In the genomic region with DNA sequence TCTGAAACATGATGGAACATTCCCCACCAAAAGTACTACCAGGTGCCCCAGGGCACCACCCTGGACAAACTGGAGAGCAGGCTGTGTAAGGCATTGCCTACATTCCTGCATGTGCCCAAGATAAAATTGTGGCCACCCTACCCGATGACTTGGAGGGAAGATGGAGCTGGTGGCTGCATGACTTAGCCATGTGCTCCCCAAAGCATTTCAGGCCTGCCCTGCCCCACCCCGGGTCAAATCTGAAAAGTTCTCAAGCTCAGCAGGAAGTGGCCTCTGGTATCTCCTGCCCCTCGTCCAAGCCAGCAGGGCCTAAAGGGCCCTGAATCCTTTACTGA, we compare ENCODE assay signal across 15 cellular contexts. TPM values are rescaled to one million over a fixed set of nuclear protein-coding genes. Genes with fewer than 3 reads are reported as not detected.
DNase-seq lines count a peak whose midpoint lies in the region; ATAC-seq and TF ChIP-seq lines count a peak whose summit lies in the region.
"Had no signal": no experiment of that assay in that cellular context is flagged by ENCODE, and none has a peak within 500 bp of the region (broad histone marks: within the 10 kb centered on the region; RNA-seq: fewer than 3 reads in every experiment).

No MANE protein-coding gene starts in this region.

- ATAC-seq in CD4-positive, alpha-beta T cell (ENCODE audit: poor library complexity) = no peak
- ATAC-seq in naive thymus-derived CD8-positive, alpha-beta T cell = no peak
- no peak for ATAC-seq in HG02623 (IDR thresholded peaks at IDR 0.05; ENCODE audit: unreplicated experiment)

- H3K9me3 ChIP-seq in CD4-positive, alpha-beta T cell (ENCODE audit: control insufficient read depth, low read length) = no peaks in the 10 kb centered on the region

- H3K27me3 Mint-ChIP-seq in CD4-positive, alpha-beta T cell = no peaks in the 10 kb centered on the region
- H3K27me3 Mint-ChIP-seq in activated naive CD8-positive, alpha-beta T cell treated with anti-CD3 and anti-CD28 coated beads for 36 hours = peaks cover 7% of the 10 kb centered on the region
- no peaks in the 10 kb centered on the region for H3K27me3 Mint-ChIP-seq in naive thymus-derived CD8-positive, alpha-beta T cell

- no peaks in the 10 kb centered on the region for H3K9me3 Mint-ChIP-seq in CD4-positive, alpha-beta T cell
- H3K9me3 Mint-ChIP-seq in activated naive CD8-positive, alpha-beta T cell treated with anti-CD3 and anti-CD28 coated beads for 36 hours = no peaks in the 10 kb centered on the region
- no peaks in the 10 kb centered on the region for H3K9me3 Mint-ChIP-seq in naive thymus-derived CD8-positive, alpha-beta T cell

- peak overlapping the region; percentile 99 for H3K27ac Mint-ChIP-seq in CD4-positive, alpha-beta T cell
- H3K27ac Mint-ChIP-seq in activated naive CD8-positive, alpha-beta T cell treated with anti-CD3 and anti-CD28 coated beads for 36 hours = peak overlapping the region; percentile 99
- H3K27ac Mint-ChIP-seq in naive thymus-derived CD8-positive, alpha-beta T cell = peak overlapping the region; percentile 97 to 99 (median 98)

- no peaks in the 10 kb centered on the region for H3K27me3 ChIP-seq in CD4-positive, alpha-beta T cell (ENCODE audit: control insufficient read depth, insufficient read depth, low read length)
- H3K27me3 ChIP-seq: BLaER1 had no signal

- intact Hi-C loops in CD4-positive, alpha-beta T cell (cut with DNase I, micrococcal nuclease) = loop anchor here (1.0 to 10.0 kb wide), 4 partner anchors 8 to 292 kb away; a partner anchor contains a TSS

- peaks cover 94% of the 10 kb centered on the region for H3K4me1 Mint-ChIP-seq in CD4-positive, alpha-beta T cell (ENCODE audit: low read depth)
- H3K4me1 Mint-ChIP-seq in activated naive CD8-positive, alpha-beta T cell treated with anti-CD3 and anti-CD28 coated beads for 36 hours = peaks cover 73% of the 10 kb centered on the region
- H3K4me1 Mint-ChIP-seq in naive thymus-derived CD8-positive, alpha-beta T cell = peaks cover 48 to 89% (median 85%) of the 10 kb centered on the region in 4 donors

- peaks cover 98% of the 10 kb centered on the region for H3K36me3 Mint-ChIP-seq in CD4-positive, alpha-beta T cell (ENCODE audit: low read depth)
- H3K36me3 Mint-ChIP-seq in activated naive CD8-positive, alpha-beta T cell treated with anti-CD3 and anti-CD28 coated beads for 36 hours = peaks cover 96% of the 10 kb centered on the region
- peaks cover 29 to 92% (median 82%) of the 10 kb centered on the region in 3 donors for H3K36me3 Mint-ChIP-seq in naive thymus-derived CD8-positive, alpha-beta T cell

- peak overlapping the region; percentile 8; the same call in 1 of the 2 replicates for H3K4me3 ChIP-seq in Jurkat, Clone E6-1 (ENCODE audit: low read length)
- H3K4me3 ChIP-seq: BLaER1 had no signal

- H3K27ac ChIP-seq in CD4-positive, alpha-beta T cell (ENCODE audit: low read depth, low read length) = peak overlapping the region; percentile 88
- H3K27ac ChIP-seq: BLaER1, parathyroid adenoma had no signal

- H3K4me3 Mint-ChIP-seq in CD4-positive, alpha-beta T cell = peak overlapping the region; percentile 83
- peak overlapping the region; percentile 78 for H3K4me3 Mint-ChIP-seq in activated naive CD8-positive, alpha-beta T cell treated with anti-CD3 and anti-CD28 coated beads for 36 hours
- peak overlapping the region; percentile 68 to 91 (median 88) for H3K4me3 Mint-ChIP-seq in naive thymus-derived CD8-positive, alpha-beta T cell

- TF ChIP-seq CTCF in CD4-positive, alpha-beta T cell (IDR thresholded peaks at IDR 0.05) = no peak

- POLR2A ChIA-PET in CD4-positive, alpha-beta T cell (lab: Charles Lee) = interaction anchor here (0.9 to 15.0 kb wide), 9 partner anchors 9 to 298 kb away, joined by 3 to 412 read pairs (median 21); a partner anchor contains a TSS
- POLR2A ChIA-PET in naive thymus-derived CD8-positive, alpha-beta T cell (lab: Charles Lee) = interaction anchor here (1.8 to 10.6 kb wide), 6 partner anchors 11 to 297 kb away, joined by 5 to 285 read pairs (median 24); a partner anchor contains a TSS

- DNase-seq in CD4-positive, alpha-beta T cell = no peak
- DNase-seq in Jurkat, Clone E6-1 (ENCODE audit: low read depth, low spot score) = no peak
- DNase-seq in activated naive CD8-positive, alpha-beta T cell treated with anti-CD3 and anti-CD28 coated beads for 36 hours = no peak
- no peak for DNase-seq in naive thymus-derived CD8-positive, alpha-beta T cell
- DNase-seq in OCI-M2 (lab: John Stamatoyannopoulos, UW; ENCODE audit: unreplicated experiment) = no peak
- no peak for DNase-seq in SKM-1 (lab: John Stamatoyannopoulos, UW; ENCODE audit: unreplicated experiment)
- no peak for DNase-seq in hepatic stellate cell (ENCODE audit: low spot score)
- DNase-seq: activated CD4-positive, CD25-positive, alpha-beta regulatory T cell treated with anti-CD3 and anti-CD28 coated beads, Interleukin-2, amount 50 U/mL, for 72 hours; NCI-H1092; NCI-H446 had no signal

- CTCF ChIA-PET in CD4-positive, alpha-beta T cell (lab: Charles Lee) = interaction anchor here (1.2 to 6.0 kb wide), 4 partner anchors 12 to 206 kb away, joined by 3 to 56 read pairs (median 19); no protein-coding TSS in a partner anchor

RNA-seq across cellular contexts. Expression of a gene that starts 8.5 kb away (rescaled TPM):
- total RNA-seq in CD4-positive, alpha-beta T cell = 100 to 1,000 TPM; 150 to 151 TPM
- 5.6 TPM for polyA plus RNA-seq in Jurkat, Clone E6-1 (2012; ENCODE audit: insufficient read depth, insufficient read length)
- total RNA-seq in activated naive CD8-positive, alpha-beta T cell treated with anti-CD3 and anti-CD28 coated beads for 36 hours = 100 to 1,000 TPM; 291 TPM
- 100 to 1,000 TPM; 178 to 189 TPM for total RNA-seq in naive thymus-derived CD8-positive, alpha-beta T cell
- polyA plus RNA-seq in naive thymus-derived CD8-positive, alpha-beta T cell = 100 to 1,000 TPM; 197 to 240 (median 222) TPM
- total RNA-seq: HepG2, lung microvascular endothelial cell had no signal
- polyA plus RNA-seq: HepG2 had no signal
